ENCODE assay signal across 8 cellular contexts in the genomic region with DNA sequence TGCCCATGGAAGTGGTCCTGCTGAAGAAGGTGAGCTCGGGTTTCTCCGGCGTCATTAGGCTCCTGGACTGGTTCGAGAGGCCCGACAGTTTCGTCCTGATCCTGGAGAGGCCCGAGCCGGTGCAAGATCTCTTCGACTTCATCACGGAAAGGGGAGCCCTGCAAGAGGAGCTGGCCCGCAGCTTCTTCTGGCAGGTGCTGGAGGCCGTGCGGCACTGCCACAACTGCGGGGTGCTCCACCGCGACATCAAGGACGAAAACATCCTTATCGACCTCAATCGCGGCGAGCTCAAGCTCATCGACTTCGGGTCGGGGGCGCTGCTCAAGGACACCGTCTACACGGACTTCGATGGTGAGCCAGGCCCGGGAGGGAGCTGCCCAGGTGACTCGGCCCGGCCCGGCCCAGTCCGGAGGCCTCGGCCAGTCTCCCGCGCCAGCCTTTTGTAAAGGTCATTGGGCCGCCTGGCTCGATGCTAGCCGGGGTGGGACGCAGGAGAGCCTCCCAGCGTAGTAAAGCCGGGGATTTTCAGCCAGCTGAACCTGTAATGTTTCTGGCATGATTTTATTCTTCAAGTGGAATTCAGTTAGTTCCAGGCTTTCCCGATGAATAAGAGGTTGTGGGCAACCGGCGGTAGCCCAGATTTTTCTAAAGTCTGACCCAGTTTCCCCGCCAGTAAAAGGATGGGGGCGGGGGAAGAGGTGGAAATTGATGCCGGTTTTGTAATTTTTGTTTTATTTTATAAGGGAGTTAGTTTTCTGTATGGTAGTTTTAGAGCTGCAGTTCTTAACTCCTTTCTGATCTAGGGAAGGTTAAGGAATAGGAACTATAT. TPM values are rescaled to one million over a fixed set of nuclear protein-coding genes. Genes with fewer than 3 reads are reported as not detected.
A peak's percentile ranks its signal among the peaks of the same experiment; 100 is the strongest.
DNase-seq lines count a peak whose midpoint lies in the region; ATAC-seq and TF ChIP-seq lines count a peak whose summit lies in the region.

No MANE protein-coding gene starts in this region.

- H4K5ac ChIP-seq in mesendoderm (ENCODE audit: low read length), result no peak overlapping the region

- peaks cover 62% of the 10 kb centered on the region for H3K4me1 Mint-ChIP-seq in activated B cell treated with CpG ODN at 0.5 μM for 24 hours

- H4K8ac ChIP-seq in mesendoderm (ENCODE audit: low read depth, low read length), result no peak overlapping the region

- no peak overlapping the region for H2AK5ac ChIP-seq in mesendoderm (ENCODE audit: low read length)

- peak overlapping the region; percentile 89 to 99 (median 95) for H3K9ac ChIP-seq in BLaER1 treated with 17β-estradiol and CSF1 and Interleukin-3, amounts not matched to agents 10 nM and 100 nM
- H3K9ac ChIP-seq in mesendoderm (ENCODE audit: low read length), result peak overlapping the region; percentile 98

- peak overlapping the region; percentile 32 to 99 (median 95); a peak in 21 of 22 replicates for H3K4me2 ChIP-seq in BLaER1 treated with 17β-estradiol and CSF1 and Interleukin-3, amounts not matched to agents 10 nM and 100 nM
- H3K4me2 ChIP-seq in mesendoderm (ENCODE audit: low read length), result peak overlapping the region; percentile 53

- peak overlapping the region; percentile 48 for H2BK120ac ChIP-seq in mesendoderm (ENCODE audit: low read depth, low read length)

- peak overlapping the region; percentile 84 to 99 (median 94) for H3K4me3 ChIP-seq in BLaER1 treated with 17β-estradiol and CSF1 and Interleukin-3, amounts not matched to agents 10 nM and 100 nM
- H3K4me3 ChIP-seq in ectodermal cell (ENCODE audit: insufficient read depth, low read depth, low read length), result peak overlapping the region; percentile 84
- H3K4me3 ChIP-seq in mesendoderm (ENCODE audit: low read length), result peak overlapping the region; percentile 83

- H3K36me3 Mint-ChIP-seq in activated B cell treated with CpG ODN at 0.5 μM for 24 hours (ENCODE audit: low read depth), result peaks cover 56% of the 10 kb centered on the region

- peak overlapping the region; percentile 93 for H3K4ac ChIP-seq in mesendoderm (ENCODE audit: low read depth, low read length)

- peak overlapping the region; percentile 84 for H3K27ac Mint-ChIP-seq in activated B cell treated with CpG ODN at 0.5 μM for 24 hours

- CTCF ChIA-PET in activated B cell treated with CpG ODN at 0.5 μM for 24 hours (lab: Charles Lee), result interaction anchor here (0.7 to 10.9 kb wide), 20 partner anchors 10 to 405 kb away, joined by 3 to 289 read pairs (median 6); no protein-coding TSS in a partner anchor

- peak overlapping the region; percentile 93 for H3K56ac ChIP-seq in mesendoderm (ENCODE audit: low read length)

- WGBS in ectodermal cell, 2 experiments, result 0 to 1% methylated on average over 48 of the region's 48 CpGs
- WGBS in mesendoderm (ENCODE audit: extremely low coverage, insufficient coverage, low lambda C conversion rate), result no CpG with 5 or more reads among the region's 48 CpGs

- H4K20me1 ChIP-seq in BLaER1 treated with 17β-estradiol and CSF1 and Interleukin-3, amounts not matched to agents 10 nM and 100 nM, result peaks cover 0 to 29% (median 18%) of the 10 kb centered on the region in 11 experiments; a peak in 14 of 22 replicates

- H3K27me3 ChIP-seq in BLaER1 treated with 17β-estradiol and CSF1 and Interleukin-3, amounts not matched to agents 10 nM and 100 nM, result peaks cover 0 to 16% (median 6%) of the 10 kb centered on the region in 11 experiments; a peak in 10 of 22 replicates
- peaks cover 11% of the 10 kb centered on the region for H3K27me3 ChIP-seq in ectodermal cell (ENCODE audit: control insufficient read depth, insufficient read depth, low read length, poor library complexity, severe bottlenecking)
- no peaks in the 10 kb centered on the region for H3K27me3 ChIP-seq in mesendoderm (ENCODE audit: insufficient read depth, low read length, poor library complexity)

- no peak overlapping the region for H2BK15ac ChIP-seq in mesendoderm (replicated peaks; ENCODE audit: low read depth)

- peaks cover 13% of the 10 kb centered on the region for H3K79me1 ChIP-seq in mesendoderm (ENCODE audit: low read length)

- peak; percentile 51 for DNase-seq in HT-29 (ENCODE audit: low spot score)
- DNase-seq in activated B cell treated with CpG ODN at 0.5 μM for 24 hours, result peak; percentile 45
- peak; percentile 42 for DNase-seq in mesendoderm
- DNase-seq in stromal cell of bone marrow (ENCODE audit: low read depth), result peak; percentile 50
- DNase-seq in NOMO-1 (lab: John Stamatoyannopoulos, UW; ENCODE audit: unreplicated experiment in 2 of 2), result no peak

- peak overlapping the region; percentile 92 for H3K4me3 Mint-ChIP-seq in activated B cell treated with CpG ODN at 0.5 μM for 24 hours

- ATAC-seq in activated B cell treated with CpG ODN at 0.5 μM for 24 hours (ENCODE audit: low read depth) (no peak), GM21825 (IDR thresholded peaks at IDR 0.05; ENCODE audit: unreplicated experiment) (no peak)

- H3K9me3 Mint-ChIP-seq in activated B cell treated with CpG ODN at 0.5 μM for 24 hours, result no peaks in the 10 kb centered on the region

- H3K18ac ChIP-seq in mesendoderm (ENCODE audit: low read length), result peak overlapping the region; percentile 90

- H3K79me2 ChIP-seq in mesendoderm (ENCODE audit: control insufficient read depth, insufficient read depth, low read length), result peaks cover 43% of the 10 kb centered on the region

- intact Hi-C loops in activated B cell treated with CpG ODN at 0.5 μM for 24 hours (cut with micrococcal nuclease), result no loop called here

- H3K4me1 ChIP-seq in BLaER1 treated with 17β-estradiol and CSF1 and Interleukin-3, amounts not matched to agents 10 nM and 100 nM, result peaks cover 34 to 64% (median 54%) of the 10 kb centered on the region in 10 experiments
- H3K4me1 ChIP-seq in ectodermal cell (ENCODE audit: control insufficient read depth, insufficient read depth, low read length), result peaks cover 7% of the 10 kb centered on the region
- peaks cover 4% of the 10 kb centered on the region for H3K4me1 ChIP-seq in mesendoderm (ENCODE audit: control insufficient read depth, low read depth, low read length)

- peak overlapping the region; percentile 83 to 97 (median 91) for H3K27ac ChIP-seq in BLaER1 treated with 17β-estradiol and CSF1 and Interleukin-3, amounts not matched to agents 10 nM and 100 nM
- H3K27ac ChIP-seq in ectodermal cell (ENCODE audit: insufficient read depth, low read depth, low read length, poor library complexity, severe bottlenecking) (no peak overlapping the region), mesendoderm (ENCODE audit: low read depth, low read length) (peak overlapping the region; percentile 90)

- no peaks in the 10 kb centered on the region for H3K27me3 Mint-ChIP-seq in activated B cell treated with CpG ODN at 0.5 μM for 24 hours

- TF ChIP-seq CTCF in activated B cell treated with CpG ODN at 0.5 μM for 24 hours (IDR thresholded peaks at IDR 0.05), result no peak

- H3K9me3 ChIP-seq in BLaER1 treated with 17β-estradiol and CSF1 and Interleukin-3, amounts not matched to agents 10 nM and 100 nM (replicated peaks in 1 of 11), result peaks cover 0 to 11% (median 0%) of the 10 kb centered on the region in 11 experiments; a peak in 3 of 22 replicates
- no peaks in the 10 kb centered on the region for H3K9me3 ChIP-seq in ectodermal cell (ENCODE audit: control insufficient read depth, low read length)

- peaks cover 26 to 62% (median 52%) of the 10 kb centered on the region in 11 experiments for H3K36me3 ChIP-seq in BLaER1 treated with 17β-estradiol and CSF1 and Interleukin-3, amounts not matched to agents 10 nM and 100 nM
- H3K36me3 ChIP-seq in ectodermal cell (ENCODE audit: control insufficient read depth, insufficient read depth, low read length) (peaks cover 14% of the 10 kb centered on the region), mesendoderm (ENCODE audit: control insufficient read depth, insufficient read depth, low read length) (peaks cover 23% of the 10 kb centered on the region)

- POLR2A ChIA-PET in activated B cell treated with CpG ODN at 0.5 μM for 24 hours (lab: Charles Lee), result interaction anchor here (0.6 to 13.8 kb wide), 28 partner anchors 8 to 186 kb away, joined by 3 to 956 read pairs (median 8); a partner anchor contains a TSS

- H2BK5ac ChIP-seq in mesendoderm (ENCODE audit: low read length), result peak overlapping the region; percentile 79

- H3K23ac ChIP-seq in mesendoderm (ENCODE audit: low read length), result peak overlapping the region; percentile 54

RNA-seq across cellular contexts. Expression of a gene that starts 1.4 kb away (rescaled TPM):
- 20.0 and 23.6 TPM in 2 replicates for total RNA-seq in HT-29 (2014; rRNA removed; shearing (Covaris generic))
- total RNA-seq in activated B cell treated with CpG ODN at 0.5 μM for 24 hours, result 272 and 283 TPM in 2 replicates
- 26.3 TPM for polyA plus RNA-seq in ectodermal cell (2013, experiment 1 of 4)
- 22.9 TPM for polyA plus RNA-seq in ectodermal cell (2013, experiment 2 of 4)
- polyA plus RNA-seq in ectodermal cell (2013, experiment 3 of 4), result 20.6 TPM
- 18.8 TPM for polyA plus RNA-seq in ectodermal cell (2013, experiment 4 of 4)
- 153 TPM for polyA plus RNA-seq in mesendoderm (2013, experiment 1 of 2)
- polyA plus RNA-seq in mesendoderm (2013, experiment 2 of 2), result 150 TPM

Comparison
In these comparisons a context has a peak if more than half of its experiments do, and no peak if none do; other contexts are left out.
1. DNase-seq: peak in HT-29 (single experiment), activated B cell treated with CpG ODN at 0.5 μM for 24 hours (single experiment), mesendoderm (single experiment) and stromal cell of bone marrow (single experiment); none in NOMO-1 (0 of 2).
2. RNA of a gene that starts 1.4 kb away (total RNA-seq): 272 to 283 TPM in activated B cell treated with CpG ODN at 0.5 μM for 24 hours; 20.0 to 23.6 TPM in HT-29; every median in the first group is over 10 times any median in the second.
3. Peak in every context shown above with its lines, with median percentiles within 50 percentile points of each other: H3K4me3 ChIP-seq.